28 cellular contexts compared by ENCODE assay signal in genomic region chr5:53453898-53454837, GRCh38. TPM values are rescaled to one million over a fixed set of nuclear protein-coding genes. Genes with fewer than 3 reads are reported as not detected.
"Had no signal": no experiment of that assay in that cellular context is flagged by ENCODE, and none has a peak within 500 bp of the region (broad histone marks: within the 10 kb centered on the region; RNA-seq: fewer than 3 reads in every experiment).

No MANE protein-coding gene starts in this region.

- H3K36me3 ChIP-seq: brain microvascular endothelial cell, esophagus squamous epithelium, gastroesophageal sphincter, vagina, WERI-Rb-1 had no signal

- H3K4me1 Mint-ChIP-seq: activated CD4-positive, alpha-beta T cell treated with anti-CD3 and anti-CD28 coated beads, Interleukin-2, amount 10 ng/mL, durations not matched to agents 7 days and 5 days; activated T-helper 17 cell treated with anti-CD3 and anti-CD28 coated beads, Interleukin-2, amount 50 U/mL, for 72 hours; central memory CD8-positive, alpha-beta T cell; stimulated activated memory B cell treated with anti-CD40 and anti-IgM and Interleukin-4, amounts not matched to agents 10 μg/mL and 1 μg/mL and 100 μg/mL, for 72 hours had no signal

- ATAC-seq: activated CD8-positive, alpha-beta T cell treated with anti-CD3 and anti-CD28 coated beads for 36 hours; activated naive CD4-positive, alpha-beta T cell treated with anti-CD3 and anti-CD28 coated beads, Interleukin-2, amount 50 U/mL, for 72 hours; activated T-helper 17 cell treated with anti-CD3 and anti-CD28 coated beads, Interleukin-2, amount 50 U/mL, for 72 hours; effector memory CD8-positive, alpha-beta T cell; gastroesophageal sphincter; left ventricle myocardium superior; sciatic nerve; stimulated activated memory B cell treated with anti-CD40 and anti-IgM and Interleukin-4, amounts not matched to agents 10 μg/mL and 1 μg/mL and 100 μg/mL, for 72 hours had no signal

- H3K9me3 ChIP-seq: esophagus squamous epithelium, gastroesophageal sphincter, vagina had no signal

- H3K9me3 Mint-ChIP-seq: activated CD4-positive, alpha-beta T cell treated with anti-CD3 and anti-CD28 coated beads, Interleukin-2, amount 10 ng/mL, durations not matched to agents 7 days and 5 days; activated CD8-positive, alpha-beta T cell treated with anti-CD3 and anti-CD28 coated beads for 36 hours; activated naive CD4-positive, alpha-beta T cell treated with anti-CD3 and anti-CD28 coated beads, Interleukin-2, amount 50 U/mL, for 72 hours; activated T-helper 17 cell treated with anti-CD3 and anti-CD28 coated beads, Interleukin-2, amount 50 U/mL, for 72 hours; central memory CD8-positive, alpha-beta T cell; effector memory CD8-positive, alpha-beta T cell; stimulated activated memory B cell treated with anti-CD40 and anti-IgM and Interleukin-4, amounts not matched to agents 10 μg/mL and 1 μg/mL and 100 μg/mL, for 72 hours had no signal

- H3K27ac Mint-ChIP-seq: activated CD4-positive, alpha-beta T cell treated with anti-CD3 and anti-CD28 coated beads, Interleukin-2, amount 10 ng/mL, durations not matched to agents 7 days and 5 days; activated CD8-positive, alpha-beta T cell treated with anti-CD3 and anti-CD28 coated beads for 36 hours; activated naive CD4-positive, alpha-beta T cell treated with anti-CD3 and anti-CD28 coated beads, Interleukin-2, amount 50 U/mL, for 72 hours; activated T-helper 17 cell treated with anti-CD3 and anti-CD28 coated beads, Interleukin-2, amount 50 U/mL, for 72 hours; effector memory CD8-positive, alpha-beta T cell; nephron progenitor cell; stimulated activated memory B cell treated with anti-CD40 and anti-IgM and Interleukin-4, amounts not matched to agents 10 μg/mL and 1 μg/mL and 100 μg/mL, for 72 hours had no signal

- H3K4me3 ChIP-seq: dorsolateral prefrontal cortex, esophagus squamous epithelium, gastroesophageal sphincter, vagina had no signal

- H3K4me1 ChIP-seq: esophagus squamous epithelium, gastroesophageal sphincter, parathyroid adenoma, vagina had no signal

- H3K36me3 Mint-ChIP-seq: activated naive CD4-positive, alpha-beta T cell treated with anti-CD3 and anti-CD28 coated beads, Interleukin-2, amount 50 U/mL, for 72 hours; stimulated activated memory B cell treated with anti-CD40 and anti-IgM and Interleukin-4, amounts not matched to agents 10 μg/mL and 1 μg/mL and 100 μg/mL, for 72 hours had no signal

- DNase-seq: activated CD4-positive, alpha-beta T cell treated with anti-CD3 and anti-CD28 coated beads, Interleukin-2, amount 10 ng/mL, durations not matched to agents 7 days and 5 days; activated CD4-positive, CD25-positive, alpha-beta regulatory T cell treated with anti-CD3 and anti-CD28 coated beads, Interleukin-2, amount 50 U/mL, for 72 hours; activated CD8-positive, alpha-beta T cell treated with anti-CD3 and anti-CD28 coated beads for 36 hours; activated T-cell treated with anti-CD3 and anti-CD28 coated beads, Interleukin-2, amount 50 U/mL, for 1 hour; aorta; brain microvascular endothelial cell; dorsolateral prefrontal cortex; effector memory CD8-positive, alpha-beta T cell; esophagus squamous epithelium; head of caudate nucleus; hypothalamus; left ventricle myocardium superior; nephron progenitor cell; nucleus accumbens; small intestine; stimulated activated CD4-positive, alpha-beta T cell treated with anti-CD3 and anti-CD28 coated beads, Interleukin-15, amount 100 ng/mL, for 24 hours; trophoblast cell; WERI-Rb-1 had no signal

- H3K27me3 ChIP-seq: brain microvascular endothelial cell, gastroesophageal sphincter, vagina had no signal

- H3K27ac ChIP-seq: brain microvascular endothelial cell, dorsolateral prefrontal cortex, esophagus squamous epithelium, gastroesophageal sphincter, parathyroid adenoma, vagina, WERI-Rb-1 had no signal

- H3K4me3 Mint-ChIP-seq: activated CD4-positive, alpha-beta T cell treated with anti-CD3 and anti-CD28 coated beads, Interleukin-2, amount 10 ng/mL, durations not matched to agents 7 days and 5 days; activated CD8-positive, alpha-beta T cell treated with anti-CD3 and anti-CD28 coated beads for 36 hours; activated T-helper 17 cell treated with anti-CD3 and anti-CD28 coated beads, Interleukin-2, amount 50 U/mL, for 72 hours; central memory CD8-positive, alpha-beta T cell; effector memory CD8-positive, alpha-beta T cell; nephron progenitor cell; stimulated activated memory B cell treated with anti-CD40 and anti-IgM and Interleukin-4, amounts not matched to agents 10 μg/mL and 1 μg/mL and 100 μg/mL, for 72 hours had no signal

- FAIRE-seq: colon, small intestine had no signal

RNA-seq across cellular contexts. Expression of gene FST, which starts 26.3 kb away (rescaled TPM):
- total RNA-seq: activated CD4-positive, alpha-beta T cell treated with anti-CD3 and anti-CD28 coated beads, Interleukin-2, amount 10 ng/mL, durations not matched to agents 7 days and 5 days; activated T-helper 17 cell treated with anti-CD3 and anti-CD28 coated beads, Interleukin-2, amount 50 U/mL, for 72 hours; T-helper 2 cell treated with Interferon-gamma antibody and Interleukin-4, amounts not matched to agents 100 ng/mL and 5 ng/mL, for 36 hours had no signal
